Comparison of ENCODE assay signal across 24 cellular contexts in genomic region chr21:31727181-31727580, GRCh38.
"Had no signal": no experiment of that assay in that cellular context is flagged by ENCODE, and none has a peak within 500 bp of the region (broad histone marks: within the 10 kb centered on the region; RNA-seq: fewer than 3 reads in every experiment).

No MANE protein-coding gene starts in this region.

- H3K36me3 ChIP-seq: ascending aorta, upper lobe of left lung had no signal

- H3K27ac Mint-ChIP-seq: activated B cell treated with CpG ODN at 0.5 μM for 24 hours; activated CD4-positive, alpha-beta memory T cell treated with anti-CD3 and anti-CD28 coated beads for 36 hours; activated naive CD8-positive, alpha-beta T cell treated with anti-CD3 and anti-CD28 coated beads, Interleukin-2, amount 50 U/mL, for 24 hours; mesothelial cell of epicardium; nephron; stimulated activated effector memory CD8-positive, alpha-beta T cell treated with anti-CD3 and anti-CD28 coated beads, Interleukin-12 subunit alpha, Interleukin-12 subunit beta, amount 100 ng/mL, for 72 hours; T-helper 2 cell treated with Interferon-gamma antibody and Interleukin-4, amounts not matched to agents 5 μg/mL and 100 μg/mL, for 36 hours had no signal

- H3K27me3 Mint-ChIP-seq: activated B cell treated with CpG ODN at 0.5 μM for 24 hours; activated CD4-positive, alpha-beta memory T cell treated with anti-CD3 and anti-CD28 coated beads for 36 hours; activated naive CD8-positive, alpha-beta T cell treated with anti-CD3 and anti-CD28 coated beads, Interleukin-2, amount 50 U/mL, for 24 hours had no signal

- H3K36me3 Mint-ChIP-seq: mesothelial cell of epicardium; stimulated activated effector memory CD8-positive, alpha-beta T cell treated with anti-CD3 and anti-CD28 coated beads, Interleukin-12 subunit alpha, Interleukin-12 subunit beta, amount 100 ng/mL, for 72 hours had no signal

- H3K4me1 ChIP-seq: parathyroid adenoma had no signal

- H2AFZ ChIP-seq: parathyroid adenoma had no signal

- H3K4me3 Mint-ChIP-seq: activated B cell treated with CpG ODN at 0.5 μM for 24 hours; activated CD4-positive, alpha-beta memory T cell treated with anti-CD3 and anti-CD28 coated beads for 36 hours; activated naive CD8-positive, alpha-beta T cell treated with anti-CD3 and anti-CD28 coated beads, Interleukin-2, amount 50 U/mL, for 24 hours; mesothelial cell of epicardium; nephron; stimulated activated effector memory CD8-positive, alpha-beta T cell treated with anti-CD3 and anti-CD28 coated beads, Interleukin-12 subunit alpha, Interleukin-12 subunit beta, amount 100 ng/mL, for 72 hours; T-helper 2 cell treated with Interferon-gamma antibody and Interleukin-4, amounts not matched to agents 5 μg/mL and 100 μg/mL, for 36 hours had no signal

- H3K9me3 ChIP-seq: ascending aorta, left lung, stomach, testis, upper lobe of left lung had no signal

- H3K9me3 Mint-ChIP-seq: activated B cell treated with CpG ODN at 0.5 μM for 24 hours; activated CD4-positive, alpha-beta memory T cell treated with anti-CD3 and anti-CD28 coated beads for 36 hours; activated naive CD8-positive, alpha-beta T cell treated with anti-CD3 and anti-CD28 coated beads, Interleukin-2, amount 50 U/mL, for 24 hours; mesothelial cell of epicardium; nephron; stimulated activated effector memory CD8-positive, alpha-beta T cell treated with anti-CD3 and anti-CD28 coated beads, Interleukin-12 subunit alpha, Interleukin-12 subunit beta, amount 100 ng/mL, for 72 hours; T-helper 2 cell treated with Interferon-gamma antibody and Interleukin-4, amounts not matched to agents 5 μg/mL and 100 μg/mL, for 36 hours had no signal

- H3K4me3 ChIP-seq: ascending aorta, left lung, stomach, testis, upper lobe of left lung had no signal

- DNase-seq: activated B cell treated with CpG ODN at 0.5 μM for 24 hours; activated CD4-positive, alpha-beta memory T cell treated with anti-CD3 and anti-CD28 coated beads for 36 hours; activated CD4-positive, alpha-beta T cell treated with anti-CD3 and anti-CD28 coated beads for 4 hours; activated naive CD8-positive, alpha-beta T cell treated with anti-CD3 and anti-CD28 coated beads, Interleukin-2, amount 50 U/mL, for 24 hours; activated T-cell treated with anti-CD3 and anti-CD28 coated beads for 4 hours; cerebellar nuclear complex; effector CD4-positive, alpha-beta T cell; foreskin melanocyte; head of caudate nucleus; kidney; left lung; stimulated activated CD4-positive, alpha-beta T cell treated with anti-CD3 and anti-CD28 coated beads, Interleukin-4, amount 100 ng/mL, for 24 hours; stomach; testis; upper lobe of left lung had no signal

- ATAC-seq: activated naive CD8-positive, alpha-beta T cell treated with anti-CD3 and anti-CD28 coated beads, Interleukin-2, amount 50 U/mL, for 24 hours; esophagus mucosa; left lung; sciatic nerve; stimulated activated effector memory CD8-positive, alpha-beta T cell treated with anti-CD3 and anti-CD28 coated beads, Interleukin-12 subunit alpha, Interleukin-12 subunit beta, amount 100 ng/mL, for 72 hours had no signal

- H3K27me3 ChIP-seq: ascending aorta, left lung, stomach, testis, upper lobe of left lung had no signal

- FAIRE-seq: bronchial epithelial cell, kidney had no signal

- H3K27ac ChIP-seq: ascending aorta, left lung, parathyroid adenoma, stomach, testis, upper lobe of left lung had no signal

- H3K9ac ChIP-seq: parathyroid adenoma had no signal
